19 cellular contexts compared by ENCODE assay signal in genomic region chr2:185645529-185645928, GRCh38.
"Had no signal": no experiment of that assay in that cellular context is flagged by ENCODE, and none has a peak within 500 bp of the region (broad histone marks: within the 10 kb centered on the region; RNA-seq: fewer than 3 reads in every experiment).

No MANE protein-coding gene starts in this region.

- H3K9me3 ChIP-seq: colonic mucosa, esophagus squamous epithelium, ovary, sigmoid colon, spleen, thoracic aorta, tibial nerve, upper lobe of left lung had no signal

- FAIRE-seq: keratinocyte, urothelium cell line had no signal

- H3K4me1 ChIP-seq: colonic mucosa, esophagus squamous epithelium, sigmoid colon, spleen, tibial nerve, upper lobe of left lung had no signal

- H3K36me3 ChIP-seq: colonic mucosa, esophagus squamous epithelium, ovary, sigmoid colon, spleen, thoracic aorta, tibial nerve, upper lobe of left lung had no signal

- H3K27me3 ChIP-seq: colonic mucosa, esophagus squamous epithelium, ovary, sigmoid colon, spleen, tibial nerve, upper lobe of left lung had no signal

- H3K4me3 ChIP-seq: colonic mucosa, esophagus squamous epithelium, lung, ovary, sigmoid colon, spleen, thoracic aorta, tibial nerve, upper lobe of left lung had no signal

- ATAC-seq: effector memory CD8-positive, alpha-beta T cell; left lobe of liver; natural killer cell; stimulated activated naive B cell treated with anti-CD40 and anti-IgM and Interleukin-4, amounts not matched to agents 10 μg/mL and 1 μg/mL and 100 μg/mL, for 72 hours had no signal

- H3K27ac ChIP-seq: colonic mucosa, esophagus squamous epithelium, ovary, sigmoid colon, spleen, thoracic aorta, tibial nerve, upper lobe of left lung had no signal

- DNase-seq: colonic mucosa; effector memory CD8-positive, alpha-beta T cell; erythroblast; esophagus squamous epithelium; foreskin melanocyte; natural killer cell; occipital lobe; ovary; sigmoid colon; spleen; stimulated activated CD4-positive, alpha-beta T cell treated with anti-CD3 and anti-CD28 coated beads, Interleukin-2, amount 100 ng/mL, for 48 hours; stimulated activated naive B cell treated with anti-CD40 and anti-IgM and Interleukin-4, amounts not matched to agents 10 μg/mL and 1 μg/mL and 100 μg/mL, for 72 hours; upper lobe of left lung had no signal
